1 cellular context compared by ENCODE assay signal in genomic region chr16:30636599-30636998, GRCh38.
TF ChIP-seq lines count a peak whose summit lies in the region.

No MANE protein-coding gene starts in this region.

TF ChIP-seq in K562, 482 proteins besides CTCF, POLR2A, EP300 and RAD21:
- TF ChIP-seq GABPB1 (CRISPR knock-in tag; IDR thresholded peaks at IDR 0.05) (no peak), ZNF121 (CRISPR knock-in tag; conservative IDR thresholded peaks at IDR 0.05) (0 out of 2 replicates have a peak, but pooled peaks have one; percentile 11)
